8 cellular contexts compared by ENCODE assay signal in the genomic region with DNA sequence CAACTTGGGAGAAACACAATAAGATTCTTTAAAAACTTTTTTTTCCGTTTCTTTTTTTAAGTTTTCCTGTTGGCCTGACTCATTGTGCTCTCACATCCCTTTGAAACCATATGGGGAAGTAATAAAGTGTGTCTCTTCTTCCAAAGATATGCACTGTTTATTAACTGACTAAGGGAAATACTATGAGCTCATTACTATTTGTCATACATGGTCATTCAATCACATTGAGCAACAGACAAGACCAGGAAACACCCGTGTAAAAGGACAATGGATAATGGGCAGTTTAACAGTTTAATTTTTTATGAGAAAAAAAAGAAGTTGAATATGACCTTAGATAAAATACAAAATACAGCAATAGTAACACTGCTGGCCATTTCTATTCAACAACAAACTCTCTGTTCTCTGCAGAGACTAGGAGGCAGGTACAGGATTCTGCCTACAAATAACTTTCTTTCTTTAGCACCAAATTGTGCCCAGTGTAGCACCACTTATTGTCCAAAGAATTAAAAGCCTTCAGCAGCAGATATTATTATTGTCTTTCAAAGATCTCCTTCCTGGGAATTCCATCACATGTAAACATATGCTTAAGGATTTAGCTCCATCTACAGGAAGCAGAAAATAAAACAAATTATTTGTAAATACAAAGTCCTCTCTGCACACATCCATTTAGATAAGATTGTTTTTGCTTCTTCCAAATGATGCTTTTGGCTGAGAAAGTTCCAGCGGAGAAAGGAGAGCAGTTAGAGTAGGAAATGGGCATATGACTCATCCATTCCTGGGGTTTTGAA. TPM values are rescaled to one million over a fixed set of nuclear protein-coding genes. Genes with fewer than 3 reads are reported as not detected.
A peak's percentile ranks its signal among the peaks of the same experiment; 100 is the strongest.
DNase-seq lines count a peak whose midpoint lies in the region; ATAC-seq and TF ChIP-seq lines count a peak whose summit lies in the region.

No MANE protein-coding gene starts in this region.

- WGBS in mesenchymal stem cell = no CpG with 5 or more reads among the region's 3 CpGs

- H3K4me3 Mint-ChIP-seq in Calu3 (ENCODE audit: low read depth, unreplicated experiment) = no peak overlapping the region
- no peak overlapping the region for H3K4me3 Mint-ChIP-seq in activated naive CD4-positive, alpha-beta T cell treated with anti-CD3 and anti-CD28 coated beads for 36 hours
- no peak overlapping the region for H3K4me3 Mint-ChIP-seq in activated naive CD4-positive, alpha-beta T cell treated with anti-CD3 and anti-CD28 coated beads, Interleukin-2, amount 10 ng/mL, durations not matched to agents 7 days and 5 days

- no peaks in the 10 kb centered on the region for H3K27me3 ChIP-seq in mesenchymal stem cell (ENCODE audit: control insufficient read depth in 1 of 2, insufficient read depth in 1 of 2, low read length in 2 of 2)

- TSS peak; percentile 96 for BruUV-seq in Calu3 (replicated peaks; lab: Mats Ljungman, UMichigan)

- peak overlapping the region; percentile 79 for H2BK5ac ChIP-seq in mesenchymal stem cell (ENCODE audit: low read depth, low read length, poor library complexity, severe bottlenecking)

- H3K4ac ChIP-seq in mesenchymal stem cell (ENCODE audit: low read depth in 1 of 2, low read length in 2 of 2) = no peak overlapping the region

- no peak overlapping the region for H4K8ac ChIP-seq in mesenchymal stem cell (ENCODE audit: low read length)

- peak overlapping the region; percentile 99 for H3K27ac Mint-ChIP-seq in Calu3 (ENCODE audit: unreplicated experiment)
- H3K27ac Mint-ChIP-seq in activated naive CD4-positive, alpha-beta T cell treated with anti-CD3 and anti-CD28 coated beads for 36 hours = no peak overlapping the region
- H3K27ac Mint-ChIP-seq in activated naive CD4-positive, alpha-beta T cell treated with anti-CD3 and anti-CD28 coated beads, Interleukin-2, amount 10 ng/mL, durations not matched to agents 7 days and 5 days = no peak overlapping the region

- intact Hi-C loops in Calu3 (cut with micrococcal nuclease; ENCODE audit: unreplicated experiment) = loop anchor here (5.0 kb wide), 1 partner anchor 639 kb away; no protein-coding TSS in a partner anchor
- intact Hi-C loops in activated naive CD4-positive, alpha-beta T cell treated with anti-CD3 and anti-CD28 coated beads for 36 hours (cut with micrococcal nuclease) = loop anchor here (10.0 kb wide), 1 partner anchor 86 kb away; no protein-coding TSS in a partner anchor

- peaks cover 56% of the 10 kb centered on the region for H3K4me1 Mint-ChIP-seq in Calu3 (ENCODE audit: low read depth, unreplicated experiment)
- H3K4me1 Mint-ChIP-seq in activated naive CD4-positive, alpha-beta T cell treated with anti-CD3 and anti-CD28 coated beads for 36 hours (ENCODE audit: low read depth) = peaks cover 3% of the 10 kb centered on the region
- no peaks in the 10 kb centered on the region for H3K4me1 Mint-ChIP-seq in activated naive CD4-positive, alpha-beta T cell treated with anti-CD3 and anti-CD28 coated beads, Interleukin-2, amount 10 ng/mL, durations not matched to agents 7 days and 5 days

- H3K27ac ChIP-seq in mesenchymal stem cell (ENCODE audit: low read length, poor library complexity, severe bottlenecking) = peak overlapping the region; percentile 98

- no peak overlapping the region for H2BK12ac ChIP-seq in mesenchymal stem cell (ENCODE audit: low read length in 2 of 2)

- H3K18ac ChIP-seq in mesenchymal stem cell (ENCODE audit: low read depth in 1 of 2, low read length in 2 of 2) = peak overlapping the region in 1 of 2 experiments; percentile 33

- no peaks in the 10 kb centered on the region for H3K79me1 ChIP-seq in mesenchymal stem cell (replicated peaks; ENCODE audit: low read length, poor library complexity, severe bottlenecking)

- no peak overlapping the region for H2BK15ac ChIP-seq in mesenchymal stem cell (ENCODE audit: low read depth, poor library complexity, severe bottlenecking)

- H2AFZ ChIP-seq in mesenchymal stem cell (ENCODE audit: low read depth, low read length) = no peak overlapping the region

- H3K36me3 Mint-ChIP-seq in Calu3 (ENCODE audit: insufficient read depth, unreplicated experiment) = peaks cover 20% of the 10 kb centered on the region
- no peaks in the 10 kb centered on the region for H3K36me3 Mint-ChIP-seq in activated naive CD4-positive, alpha-beta T cell treated with anti-CD3 and anti-CD28 coated beads for 36 hours (ENCODE audit: low read depth)
- no peaks in the 10 kb centered on the region for H3K36me3 Mint-ChIP-seq in activated naive CD4-positive, alpha-beta T cell treated with anti-CD3 and anti-CD28 coated beads, Interleukin-2, amount 10 ng/mL, durations not matched to agents 7 days and 5 days

- H3K27me3 Mint-ChIP-seq in Calu3 (ENCODE audit: unreplicated experiment) = no peaks in the 10 kb centered on the region
- H3K27me3 Mint-ChIP-seq in activated naive CD4-positive, alpha-beta T cell treated with anti-CD3 and anti-CD28 coated beads for 36 hours (ENCODE audit: low read depth) = peaks cover 12% of the 10 kb centered on the region
- peaks cover 4% of the 10 kb centered on the region for H3K27me3 Mint-ChIP-seq in activated naive CD4-positive, alpha-beta T cell treated with anti-CD3 and anti-CD28 coated beads, Interleukin-2, amount 10 ng/mL, durations not matched to agents 7 days and 5 days

- H3K9me3 ChIP-seq in mesenchymal stem cell (ENCODE audit: control insufficient read depth, low read length) = no peaks in the 10 kb centered on the region

- H4K91ac ChIP-seq in mesenchymal stem cell (ENCODE audit: low read length) = no peak overlapping the region

- peak overlapping the region; percentile 98 for H3K9ac ChIP-seq in mesenchymal stem cell (ENCODE audit: low read length)

- H3K14ac ChIP-seq in mesenchymal stem cell (ENCODE audit: low read length in 2 of 2) = no peak overlapping the region

- no peak overlapping the region for H3K23ac ChIP-seq in mesenchymal stem cell (ENCODE audit: low read length in 2 of 2)

- H2AK5ac ChIP-seq in mesenchymal stem cell (ENCODE audit: low read length, severe bottlenecking) = peak overlapping the region; percentile 42

- no peak for TF ChIP-seq CTCF in Calu3 (IDR thresholded peaks at IDR 0.05; ENCODE audit: unreplicated experiment)

- DNase-seq in Calu3 (no peak), NCI-H1105 treated with DMSO at 0.1 percent for 48 hours (lab: John Stamatoyannopoulos, UW) (peak; percentile 4), cerebellar cortex (ENCODE audit: low spot score) (peak; percentile 20), mesenchymal stem cell (peak; percentile 97), DMS79 treated with DMSO at 0.1 percent for 48 hours (lab: John Stamatoyannopoulos, UW) (no peak)
- DNase-seq in activated naive CD4-positive, alpha-beta T cell treated with anti-CD3 and anti-CD28 coated beads for 36 hours = no peak
- DNase-seq in activated naive CD4-positive, alpha-beta T cell treated with anti-CD3 and anti-CD28 coated beads, Interleukin-2, amount 10 ng/mL, durations not matched to agents 7 days and 5 days = no peak

- peaks cover 1% of the 10 kb centered on the region for H3K4me1 ChIP-seq in mesenchymal stem cell (ENCODE audit: control insufficient read depth, insufficient read depth, low read depth, low read length)

- H3K36me3 ChIP-seq in mesenchymal stem cell (ENCODE audit: control insufficient read depth in 1 of 2, insufficient read depth in 2 of 2, low read depth in 1 of 2, low read length in 2 of 2) = no peaks in the 10 kb centered on the region

- ATAC-seq in GM21381 (IDR thresholded peaks at IDR 0.05; ENCODE audit: unreplicated experiment) = no peak

- H3K4me3 ChIP-seq in mesenchymal stem cell (ENCODE audit: insufficient read depth in 1 of 2, low read depth in 1 of 2, low read length in 2 of 2) = peak overlapping the region in 1 of 2 experiments; percentile 38

- no peaks in the 10 kb centered on the region for H3K9me3 Mint-ChIP-seq in Calu3 (ENCODE audit: low read depth, unreplicated experiment)
- no peaks in the 10 kb centered on the region for H3K9me3 Mint-ChIP-seq in activated naive CD4-positive, alpha-beta T cell treated with anti-CD3 and anti-CD28 coated beads for 36 hours
- H3K9me3 Mint-ChIP-seq in activated naive CD4-positive, alpha-beta T cell treated with anti-CD3 and anti-CD28 coated beads, Interleukin-2, amount 10 ng/mL, durations not matched to agents 7 days and 5 days = no peaks in the 10 kb centered on the region

- CTCF ChIA-PET in Calu3 (lab: Charles Lee) = interaction anchor here (0.6 to 2.0 kb wide), 15 partner anchors 8 to 1573 kb away, joined by 3 to 9 read pairs (median 6); no protein-coding TSS in a partner anchor
- CTCF ChIA-PET in activated naive CD4-positive, alpha-beta T cell treated with anti-CD3 and anti-CD28 coated beads for 36 hours (lab: Charles Lee) = interaction anchor here (1.1 to 1.4 kb wide), 2 partner anchors 23 to 44 kb away, joined by 3 to 4 read pairs; no protein-coding TSS in a partner anchor
- CTCF ChIA-PET in activated naive CD4-positive, alpha-beta T cell treated with anti-CD3 and anti-CD28 coated beads, Interleukin-2, amount 10 ng/mL, durations not matched to agents 7 days and 5 days (lab: Charles Lee) = interaction anchor here (1.0 kb wide), 2 partner anchors 76 to 1531 kb away, joined by 3 read pairs; no protein-coding TSS in a partner anchor

- H3K4me2 ChIP-seq in mesenchymal stem cell (ENCODE audit: low read length, poor library complexity, severe bottlenecking) = no peak overlapping the region

- H2BK120ac ChIP-seq in mesenchymal stem cell (ENCODE audit: low read depth, low read length) = no peak overlapping the region

RNA-seq across cellular contexts. Expression of gene AKR1E2, which starts 55.0 kb away (rescaled TPM):
- total RNA-seq in Calu3 (2022) = 1.1 and 2.8 TPM in 2 replicates
- 0.73 TPM for polyA plus RNA-seq in mesenchymal stem cell (2013, experiment 1 of 2)
- 0.52 TPM for polyA plus RNA-seq in mesenchymal stem cell (2013, experiment 2 of 2)
- 1 to 10 TPM; 7.1 to 7.3 TPM for total RNA-seq in activated naive CD4-positive, alpha-beta T cell treated with anti-CD3 and anti-CD28 coated beads for 36 hours

Comparison
In these comparisons a context has a peak if more than half of its experiments do, and no peak if none do; other contexts are left out.
1. DNase-seq: peak in NCI-H1105 treated with DMSO at 0.1 percent for 48 hours (single experiment), cerebellar cortex (single experiment) and mesenchymal stem cell (single experiment); none in Calu3 (single experiment), activated naive CD4-positive, alpha-beta T cell treated with anti-CD3 and anti-CD28 coated beads for 36 hours (single experiment), DMS79 treated with DMSO at 0.1 percent for 48 hours (single experiment) and activated naive CD4-positive, alpha-beta T cell treated with anti-CD3 and anti-CD28 coated beads, Interleukin-2, amount 10 ng/mL, durations not matched to agents 7 days and 5 days (single experiment).